Comparison of ENCODE assay signal across 17 cellular contexts in the genomic region with DNA sequence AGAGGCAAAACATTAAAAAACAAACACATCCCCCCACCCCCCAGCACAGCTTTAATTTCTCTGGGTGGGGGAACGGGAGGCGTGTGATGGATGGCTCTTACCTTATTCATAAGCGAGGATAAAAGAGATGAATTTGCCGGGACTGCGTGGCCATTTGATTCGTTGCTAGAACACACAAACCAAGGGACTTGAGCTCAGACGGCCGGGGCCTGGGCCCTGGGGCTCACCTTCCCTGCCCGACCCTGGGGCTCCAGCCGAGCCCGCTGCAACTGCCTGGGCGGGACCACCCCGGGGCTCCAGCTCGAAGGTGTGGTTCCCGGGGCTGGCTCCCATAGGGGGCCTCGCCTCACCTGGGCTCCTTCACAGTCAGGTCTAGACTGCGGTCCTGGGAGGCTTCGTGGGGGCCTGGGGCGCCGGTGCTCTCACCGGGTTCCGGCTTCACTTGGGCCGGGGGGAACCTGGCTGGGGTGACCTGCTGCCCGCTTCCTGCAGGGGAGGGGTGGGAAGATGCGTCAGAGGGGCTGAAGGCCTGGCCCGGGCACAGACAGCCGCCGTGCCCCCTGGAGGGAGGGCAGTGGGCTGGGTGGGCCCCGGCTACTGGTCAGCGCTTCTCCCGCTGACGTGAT.
DNase-seq lines count a peak whose midpoint lies in the region; ATAC-seq and TF ChIP-seq lines count a peak whose summit lies in the region.
"Had no signal": no experiment of that assay in that cellular context is flagged by ENCODE, and none has a peak within 500 bp of the region (broad histone marks: within the 10 kb centered on the region; RNA-seq: fewer than 3 reads in every experiment).

No MANE protein-coding gene starts in this region.

- TF ChIP-seq CTCF in gastroesophageal sphincter (IDR thresholded peaks at IDR 0.05) (no peak), upper lobe of left lung (IDR thresholded peaks at IDR 0.05) (no peak), breast epithelium (IDR thresholded peaks at IDR 0.05) (no peak)

- no peaks in the 10 kb centered on the region for H3K27me3 Mint-ChIP-seq in stimulated activated naive CD8-positive, alpha-beta T cell treated with anti-CD3 and anti-CD28 coated beads, Interleukin-15, amount 100 ng/mL, for 72 hours
- H3K27me3 Mint-ChIP-seq: B cell had no signal

- ATAC-seq in gastroesophageal sphincter (no peak), upper lobe of left lung (ENCODE audit: low FRiP score in 2 of 2) (no peak), GM19351 (IDR thresholded peaks at IDR 0.05; ENCODE audit: unreplicated experiment) (no peak)
- ATAC-seq in stimulated activated naive CD8-positive, alpha-beta T cell treated with anti-CD3 and anti-CD28 coated beads, Interleukin-15, amount 100 ng/mL, for 72 hours, result no peak
- ATAC-seq: CD8-positive, alpha-beta T cell had no signal

- H3K9me3 Mint-ChIP-seq in stimulated activated naive CD8-positive, alpha-beta T cell treated with anti-CD3 and anti-CD28 coated beads, Interleukin-15, amount 100 ng/mL, for 72 hours, result no peaks in the 10 kb centered on the region
- H3K9me3 Mint-ChIP-seq: CD8-positive, alpha-beta T cell had no signal

- H3K4me1 ChIP-seq in HUES48 (ENCODE audit: control insufficient read depth, insufficient read depth, low read length), result peaks cover 10% of the 10 kb centered on the region
- peaks cover 0 to 74% (median 19%) of the 10 kb centered on the region in 3 donors for H3K4me1 ChIP-seq in gastroesophageal sphincter
- H3K4me1 ChIP-seq in muscle layer of colon (ENCODE audit: insufficient read depth, low read length), result peaks cover 62% of the 10 kb centered on the region
- H3K4me1 ChIP-seq in upper lobe of left lung, result peaks cover 6 to 32% (median 23%) of the 10 kb centered on the region in 4 donors
- no peaks in the 10 kb centered on the region for H3K4me1 ChIP-seq in breast epithelium

- TF ChIP-seq EP300 in gastroesophageal sphincter (IDR thresholded peaks at IDR 0.05) (no peak), upper lobe of left lung (IDR thresholded peaks at IDR 0.05) (no peak)

- H3K4me1 Mint-ChIP-seq in stimulated activated naive CD8-positive, alpha-beta T cell treated with anti-CD3 and anti-CD28 coated beads, Interleukin-15, amount 100 ng/mL, for 72 hours, result no peaks in the 10 kb centered on the region
- H3K4me1 Mint-ChIP-seq: B cell had no signal

- no peak overlapping the region for H3K9ac ChIP-seq in HUES48 (ENCODE audit: low read depth, low read length)
- H3K9ac ChIP-seq in muscle layer of colon (ENCODE audit: low read length), result no peak overlapping the region

- no peak overlapping the region for H3K4me3 Mint-ChIP-seq in stimulated activated naive CD8-positive, alpha-beta T cell treated with anti-CD3 and anti-CD28 coated beads, Interleukin-15, amount 100 ng/mL, for 72 hours
- H3K4me3 Mint-ChIP-seq: B cell; CD8-positive, alpha-beta T cell had no signal

- intact Hi-C loops in breast epithelium (cut with DNase I; ENCODE audit: low total_unique reads), result no loop called here

- H3K27me3 ChIP-seq in HUES48 (ENCODE audit: control insufficient read depth, insufficient read depth, low read length) (peaks cover 10% of the 10 kb centered on the region; the same call in 1 of the 2 replicates), gastroesophageal sphincter (no peaks in the 10 kb centered on the region), muscle layer of colon (ENCODE audit: control insufficient read depth in 1 of 2, insufficient read depth in 2 of 2, low read length in 2 of 2) (no peaks in the 10 kb centered on the region), upper lobe of left lung (no peaks in the 10 kb centered on the region), breast epithelium (no peaks in the 10 kb centered on the region)

- H3K36me3 ChIP-seq in HUES48 (ENCODE audit: control insufficient read depth, insufficient read depth, low read length), result no peaks in the 10 kb centered on the region
- peaks cover 0 to 58% of the 10 kb centered on the region in 2 donors for H3K36me3 ChIP-seq in gastroesophageal sphincter
- H3K36me3 ChIP-seq in muscle layer of colon (ENCODE audit: insufficient read depth, low read length), result peaks cover 43% of the 10 kb centered on the region
- peaks cover 0 to 98% (median 70%) of the 10 kb centered on the region in 4 donors for H3K36me3 ChIP-seq in upper lobe of left lung
- no peaks in the 10 kb centered on the region for H3K36me3 ChIP-seq in breast epithelium

- WGBS in gastroesophageal sphincter (ENCODE audit: low coverage in 1 of 2), 2 donors, result 52 to 74% methylated on average over 7 to 10 of the region's 32 CpGs
- WGBS in upper lobe of left lung, 2 donors, result 75 to 78% methylated on average over 15 to 23 of the region's 32 CpGs

- DNase-seq in upper lobe of left lung (peak in 1 of 2 donors; percentile 78), breast epithelium (ENCODE audit: low spot score in 2 of 2) (no peak), NCI-H1436 (lab: John Stamatoyannopoulos, UW) (no peak)
- no peak for DNase-seq in stimulated activated naive CD8-positive, alpha-beta T cell treated with anti-CD3 and anti-CD28 coated beads, Interleukin-15, amount 100 ng/mL, for 72 hours
- DNase-seq: CD8-positive, alpha-beta T cell; DND-41; GF-D8; GOT3; Karpas-422; NCI-H2029; NCI-H2171 treated with DMSO at 0.1 percent for 48 hours; SIG-M5 had no signal

- H3K27ac Mint-ChIP-seq in stimulated activated naive CD8-positive, alpha-beta T cell treated with anti-CD3 and anti-CD28 coated beads, Interleukin-15, amount 100 ng/mL, for 72 hours, result no peak overlapping the region
- H3K27ac Mint-ChIP-seq: B cell; CD8-positive, alpha-beta T cell had no signal

- no peaks in the 10 kb centered on the region for H3K9me3 ChIP-seq in HUES48 (ENCODE audit: control insufficient read depth, insufficient read depth, low read length)
- no peaks in the 10 kb centered on the region for H3K9me3 ChIP-seq in gastroesophageal sphincter
- no peaks in the 10 kb centered on the region for H3K9me3 ChIP-seq in muscle layer of colon (ENCODE audit: low read length)
- no peaks in the 10 kb centered on the region for H3K9me3 ChIP-seq in upper lobe of left lung
- no peaks in the 10 kb centered on the region for H3K9me3 ChIP-seq in breast epithelium

- H3K27ac ChIP-seq in HUES48 (ENCODE audit: low read depth, low read length) (no peak overlapping the region), gastroesophageal sphincter (peak overlapping the region in 3 of 4 donors; percentile 42 to 81 (median 52)), muscle layer of colon (ENCODE audit: low read depth, low read length) (peak overlapping the region; percentile 42), upper lobe of left lung (peak overlapping the region; percentile 40 to 88 (median 75)), breast epithelium (no peak overlapping the region)

- TF ChIP-seq POLR2A in gastroesophageal sphincter (IDR thresholded peaks at IDR 0.05) (no peak), upper lobe of left lung (IDR thresholded peaks at IDR 0.05) (no peak), breast epithelium (IDR thresholded peaks at IDR 0.05) (no peak)

- H3K4me3 ChIP-seq in HUES48 (ENCODE audit: low read depth, low read length) (peak overlapping the region; percentile 16; the same call in 1 of the 2 replicates), gastroesophageal sphincter (no peak overlapping the region), muscle layer of colon (ENCODE audit: low read depth in 1 of 2, low read length in 2 of 2) (no peak overlapping the region), upper lobe of left lung (no peak overlapping the region), breast epithelium (no peak overlapping the region)

Comparison
In these comparisons a context has a peak if more than half of its experiments do, and no peak if none do; other contexts are left out.
1. H3K27ac ChIP-seq: peak in gastroesophageal sphincter (3 of 4), muscle layer of colon (single experiment) and upper lobe of left lung (4 of 4); none in HUES48 (single experiment) and breast epithelium (0 of 2).